ENCODE assay signal across 1 cellular context in the genomic region with DNA sequence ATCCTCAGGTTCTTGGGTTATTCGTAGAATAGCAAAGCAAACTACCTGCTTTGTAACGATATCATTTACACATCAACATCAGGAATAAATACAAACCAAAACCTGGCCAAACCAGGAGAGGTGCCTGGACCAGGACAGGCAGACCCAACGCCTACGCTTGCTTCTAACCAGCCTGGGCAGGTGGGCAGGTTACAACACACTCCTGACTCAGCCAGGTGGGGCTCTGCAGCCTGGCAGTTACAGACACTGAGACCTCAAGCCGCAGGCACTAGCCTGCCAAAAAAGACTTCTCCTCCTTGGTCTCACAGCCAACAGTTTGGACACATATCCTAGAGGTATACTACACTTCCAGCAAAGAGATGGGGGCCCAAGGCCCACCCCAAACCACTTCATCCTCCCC.
A peak's percentile ranks its signal among the peaks of the same experiment; 100 is the strongest.
TF ChIP-seq lines count a peak whose summit lies in the region.

No MANE protein-coding gene starts in this region.

TF ChIP-seq in HepG2, 621 proteins besides CTCF, POLR2A, EP300 and RAD21:
- TF ChIP-seq ZNF614 (CRISPR knock-in tag; IDR thresholded peaks at IDR 0.05; ENCODE audit: borderline replicate concordance): no peak
- peak; percentile 19; the same call in 1 of the 2 replicates for TF ChIP-seq POLR2G (IDR thresholded peaks at IDR 0.05; ENCODE audit: low read depth, low read length)
- TF ChIP-seq RBM22 (optimal IDR thresholded peaks at IDR 0.05; ENCODE audit: low read length): peak; percentile 28
